In genomic region chr12:76260390-76260748, GRCh38 we compare ENCODE assay signal across 16 cellular contexts.
A peak's percentile ranks its signal among the peaks of the same experiment; 100 is the strongest.
DNase-seq lines count a peak whose midpoint lies in the region; ATAC-seq and TF ChIP-seq lines count a peak whose summit lies in the region.
"Had no signal": no experiment of that assay in that cellular context is flagged by ENCODE, and none has a peak within 500 bp of the region (broad histone marks: within the 10 kb centered on the region; RNA-seq: fewer than 3 reads in every experiment).

No MANE protein-coding gene starts in this region.

- DNase-seq in OCI-LY7 (ENCODE audit: low spot score) (no peak), chondrocyte (ENCODE audit: low spot score) (no peak), left lung (no peak), upper lobe of left lung (no peak), uterus (no peak), COR-L47 (lab: John Stamatoyannopoulos, UW) (no peak), occipital lobe (lab: John Stamatoyannopoulos, UW) (no peak)
- DNase-seq: activated CD4-positive, alpha-beta T cell treated with anti-CD3 and anti-CD28 coated beads, Interleukin-2, amount 50 U/mL, for 48 hours; CD4-positive, alpha-beta T cell; glutamatergic neuron; NK-92 treated with Interleukin-12 subunit alpha and Interleukin-12 subunit beta, amount 100 ng/mL, for 24 hours; SIG-M5; stimulated activated CD4-positive, alpha-beta T cell treated with anti-CD3 and anti-CD28 coated beads, Interleukin-1b, Interleukin-23, amount 100 ng/mL, for 48 hours; transverse colon had no signal

- intact Hi-C loops in OCI-LY7 (cut with micrococcal nuclease; ENCODE audit: unreplicated experiment), result no loop called here
- intact Hi-C loops in left lung (cut with DNase I), result no loop called here
- intact Hi-C loops in uterus (cut with DNase I; ENCODE audit: low total_unique reads), result no loop called here

- H3K36me3 ChIP-seq in OCI-LY7 (ENCODE audit: insufficient read depth, low read length), result no peaks in the 10 kb centered on the region
- H3K36me3 ChIP-seq in left lung, result no peaks in the 10 kb centered on the region
- no peaks in the 10 kb centered on the region for H3K36me3 ChIP-seq in upper lobe of left lung
- H3K36me3 ChIP-seq in uterus, result no peaks in the 10 kb centered on the region
- H3K36me3 ChIP-seq: transverse colon had no signal

- peak overlapping the region; percentile 87 for H2AFZ ChIP-seq in OCI-LY7 (ENCODE audit: low read length)

- H3K27me3 ChIP-seq in left lung, result no peaks in the 10 kb centered on the region
- no peaks in the 10 kb centered on the region for H3K27me3 ChIP-seq in upper lobe of left lung
- H3K27me3 ChIP-seq in uterus, result no peaks in the 10 kb centered on the region
- H3K27me3 ChIP-seq: transverse colon had no signal

- POLR2A ChIA-PET in OCI-LY7 (lab: Charles Lee), result interaction anchor here (0.5 to 1.9 kb wide), 3 partner anchors 12 to 145 kb away, joined by 3 to 4 read pairs (median 4); no protein-coding TSS in a partner anchor

- TF ChIP-seq CTCF in OCI-LY7 (conservative IDR thresholded peaks at IDR 0.05; ENCODE audit: low read length) (no peak), chondrocyte (IDR thresholded peaks at IDR 0.05) (no peak), left lung (IDR thresholded peaks at IDR 0.05) (no peak), upper lobe of left lung (IDR thresholded peaks at IDR 0.05) (no peak), uterus (IDR thresholded peaks at IDR 0.05) (no peak)

- no peak for TF ChIP-seq EP300 in upper lobe of left lung (IDR thresholded peaks at IDR 0.05)

- H3K4me3 ChIP-seq in OCI-LY7 (ENCODE audit: low read depth, low read length, poor library complexity, severe bottlenecking), result no peak overlapping the region
- H3K4me3 ChIP-seq in left lung, result no peak overlapping the region
- H3K4me3 ChIP-seq in upper lobe of left lung, result no peak overlapping the region
- H3K4me3 ChIP-seq in uterus, result no peak overlapping the region
- H3K4me3 ChIP-seq: transverse colon had no signal

- no peaks in the 10 kb centered on the region for H3K9me2 ChIP-seq in OCI-LY7 (ENCODE audit: insufficient read depth, low read length)

- no TSS peak for BruUV-seq in OCI-LY7 (replicated peaks; lab: Mats Ljungman, UMichigan)

- CTCF ChIA-PET in OCI-LY7 (lab: Charles Lee; ENCODE audit: unreplicated experiment), result interaction anchor here (0.5 kb wide), 1 partner anchor 109 kb away, joined by 3 read pairs; no protein-coding TSS in a partner anchor

- no peaks in the 10 kb centered on the region for H3K9me3 ChIP-seq in OCI-LY7 (ENCODE audit: low read length)
- H3K9me3 ChIP-seq in left lung, result no peaks in the 10 kb centered on the region
- no peaks in the 10 kb centered on the region for H3K9me3 ChIP-seq in upper lobe of left lung
- H3K9me3 ChIP-seq in uterus, result no peaks in the 10 kb centered on the region
- H3K9me3 ChIP-seq: transverse colon had no signal

- peaks cover 47% of the 10 kb centered on the region for H3K4me1 Mint-ChIP-seq in chondrocyte (ENCODE audit: low read depth)

- no peak overlapping the region for H3K27ac ChIP-seq in OCI-LY7 (ENCODE audit: low read depth, low read length, poor library complexity, severe bottlenecking)
- peak overlapping the region; percentile 21 to 60 for H3K27ac ChIP-seq in left lung
- peak overlapping the region; percentile 57 to 73 (median 60) for H3K27ac ChIP-seq in upper lobe of left lung
- no peak overlapping the region for H3K27ac ChIP-seq in uterus
- H3K27ac ChIP-seq: transverse colon had no signal

- peaks cover 5% of the 10 kb centered on the region for H3K9me3 Mint-ChIP-seq in chondrocyte (ENCODE audit: low read depth)
- H3K9me3 Mint-ChIP-seq: CD4-positive, alpha-beta T cell; dendritic cell treated with granulocyte-macrophage colony-stimulating factor and Interleukin-4, amounts not matched to agents 40 ng/mL and 50 ng/mL, for 4 days had no signal

- no peaks in the 10 kb centered on the region for H3K79me2 ChIP-seq in OCI-LY7 (ENCODE audit: insufficient read depth, low read depth, low read length)

- peak overlapping the region; percentile 47; the same call in 1 of the 2 replicates for H3K4me2 ChIP-seq in OCI-LY7 (ENCODE audit: low read length)

- no peaks in the 10 kb centered on the region for H3K27me3 Mint-ChIP-seq in chondrocyte (ENCODE audit: low read depth)

- peaks cover 13% of the 10 kb centered on the region for H3K4me1 ChIP-seq in OCI-LY7 (ENCODE audit: insufficient read depth, low read length, poor library complexity, severe bottlenecking)
- H3K4me1 ChIP-seq in left lung, result peaks cover 7 to 15% of the 10 kb centered on the region in 2 donors
- peaks cover 15 to 30% (median 19%) of the 10 kb centered on the region in 4 donors for H3K4me1 ChIP-seq in upper lobe of left lung
- H3K4me1 ChIP-seq in uterus, result no peaks in the 10 kb centered on the region
- H3K4me1 ChIP-seq: transverse colon had no signal

- no peak for TF ChIP-seq POLR2A in upper lobe of left lung (IDR thresholded peaks at IDR 0.05)
- no peak for TF ChIP-seq POLR2A in uterus (IDR thresholded peaks at IDR 0.05)

- no peak for ATAC-seq in left lung
- no peak for ATAC-seq in upper lobe of left lung (ENCODE audit: low FRiP score in 2 of 2)
- no peak for ATAC-seq in HG02885 (IDR thresholded peaks at IDR 0.05; ENCODE audit: poor library complexity, unreplicated experiment)

- H3K27ac Mint-ChIP-seq in chondrocyte (ENCODE audit: unreplicated experiment), result peak overlapping the region; percentile 96
- H3K27ac Mint-ChIP-seq: CD4-positive, alpha-beta T cell; dendritic cell treated with granulocyte-macrophage colony-stimulating factor and Interleukin-4, amounts not matched to agents 40 ng/mL and 50 ng/mL, for 4 days had no signal

- WGBS in upper lobe of left lung, 2 donors, result 68 to 93% methylated on average over 1 of the region's 1 CpG

- peaks cover 7% of the 10 kb centered on the region for H3K36me3 Mint-ChIP-seq in chondrocyte (ENCODE audit: low read depth)

- peak overlapping the region; percentile 44 for H3K4me3 Mint-ChIP-seq in chondrocyte (ENCODE audit: unreplicated experiment)
- H3K4me3 Mint-ChIP-seq: CD4-positive, alpha-beta T cell; dendritic cell treated with granulocyte-macrophage colony-stimulating factor and Interleukin-4, amounts not matched to agents 40 ng/mL and 50 ng/mL, for 4 days had no signal

- no peaks in the 10 kb centered on the region for H4K20me1 ChIP-seq in OCI-LY7 (ENCODE audit: insufficient read depth, low read length)

Comparison
In these comparisons a context has a peak if more than half of its experiments do, and no peak if none do; other contexts are left out.
1. H3K27ac ChIP-seq: peak in left lung (2 of 2) and upper lobe of left lung (4 of 4); none in OCI-LY7 (single experiment) and uterus (0 of 2).